ENCODE assay signal across 15 cellular contexts in the genomic region with DNA sequence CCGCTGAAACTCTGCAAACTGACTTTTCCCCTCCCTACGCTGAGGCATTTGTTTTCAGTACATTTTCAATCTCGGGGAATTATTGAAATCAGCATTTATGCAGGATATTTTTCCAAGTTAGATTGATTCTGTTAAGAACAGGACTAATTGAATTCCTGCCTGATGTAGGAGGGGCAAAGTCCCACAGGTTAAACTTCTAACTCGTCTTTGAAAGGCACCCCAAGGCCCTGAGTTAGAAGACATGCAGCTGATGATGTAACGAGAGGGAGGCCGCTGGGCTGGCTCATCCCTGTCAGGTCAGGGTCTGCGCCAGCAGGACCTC.
A peak's percentile ranks its signal among the peaks of the same experiment; 100 is the strongest.
DNase-seq lines count a peak whose midpoint lies in the region; ATAC-seq and TF ChIP-seq lines count a peak whose summit lies in the region.
"Had no signal": no experiment of that assay in that cellular context is flagged by ENCODE, and none has a peak within 500 bp of the region (broad histone marks: within the 10 kb centered on the region; RNA-seq: fewer than 3 reads in every experiment).

No MANE protein-coding gene starts in this region.

- no peak overlapping the region for H3K4me2 ChIP-seq in osteoblast (ENCODE audit: insufficient read depth, low read length)
- H3K4me2 ChIP-seq: SK-N-SH had no signal

- H3K4me3 ChIP-seq in CD4-positive, alpha-beta memory T cell (ENCODE audit: low read length in 2 of 2) = no peak overlapping the region
- no peak overlapping the region for H3K4me3 ChIP-seq in osteoblast (ENCODE audit: insufficient read depth, low read length)
- H3K4me3 ChIP-seq: gastrocnemius medialis, sigmoid colon had no signal

- peak overlapping the region in 4 of 7 donors; percentile 36 to 87 (median 78) for H3K27ac Mint-ChIP-seq in CD4-positive, alpha-beta memory T cell
- no peak overlapping the region for H3K27ac Mint-ChIP-seq in HFFc6
- H3K27ac Mint-ChIP-seq in activated naive CD8-positive, alpha-beta T cell treated with anti-CD3 and anti-CD28 coated beads, Interleukin-2, amount 50 U/mL, for 24 hours = peak overlapping the region; percentile 76

- peaks cover 0 to 2% (median 0%) of the 10 kb centered on the region in 8 donors for H3K9me3 Mint-ChIP-seq in CD4-positive, alpha-beta memory T cell
- H3K9me3 Mint-ChIP-seq in HFFc6 = no peaks in the 10 kb centered on the region
- no peaks in the 10 kb centered on the region for H3K9me3 Mint-ChIP-seq in activated naive CD8-positive, alpha-beta T cell treated with anti-CD3 and anti-CD28 coated beads, Interleukin-2, amount 50 U/mL, for 24 hours
- H3K9me3 Mint-ChIP-seq: CD4-positive, CD25-positive, alpha-beta regulatory T cell had no signal

- H2AFZ ChIP-seq in osteoblast (ENCODE audit: low read length) = peak overlapping the region; percentile 72

- no peak overlapping the region for H3K27ac ChIP-seq in CD4-positive, alpha-beta memory T cell (ENCODE audit: low read depth, low read length)
- no peak overlapping the region for H3K27ac ChIP-seq in osteoblast (ENCODE audit: low read depth, low read length)
- H3K27ac ChIP-seq: gastrocnemius medialis, sigmoid colon had no signal

- ATAC-seq in activated naive CD8-positive, alpha-beta T cell treated with anti-CD3 and anti-CD28 coated beads, Interleukin-2, amount 50 U/mL, for 24 hours = no peak
- ATAC-seq in HG02981 (IDR thresholded peaks at IDR 0.05; ENCODE audit: unreplicated experiment) = no peak
- ATAC-seq in HG03135 (IDR thresholded peaks at IDR 0.05; ENCODE audit: unreplicated experiment) = no peak
- ATAC-seq in GM21447 (IDR thresholded peaks at IDR 0.05; ENCODE audit: unreplicated experiment) = no peak

- no peaks in the 10 kb centered on the region for H3K9me3 ChIP-seq in CD4-positive, alpha-beta memory T cell (ENCODE audit: control insufficient read depth in 1 of 2, low read length in 2 of 2)
- H3K9me3 ChIP-seq in osteoblast (ENCODE audit: low read depth, low read length) = no peaks in the 10 kb centered on the region
- H3K9me3 ChIP-seq: gastrocnemius medialis, neutrophil, sigmoid colon, SK-N-SH had no signal

- POLR2A ChIA-PET in CD4-positive, alpha-beta memory T cell (lab: Charles Lee; ENCODE audit: partially characterized antibody) = interaction anchor here (0.7 to 2.1 kb wide), 7 partner anchors 61 to 157 kb away, joined by 3 to 10 read pairs (median 5); no protein-coding TSS in a partner anchor

- H3K4me1 Mint-ChIP-seq in CD4-positive, alpha-beta memory T cell = peaks cover 43 to 79% (median 63%) of the 10 kb centered on the region in 4 donors
- H3K4me1 Mint-ChIP-seq in HFFc6 (ENCODE audit: low read depth) = no peaks in the 10 kb centered on the region; the same call in 1 of the 2 replicates
- H3K4me1 Mint-ChIP-seq in activated naive CD8-positive, alpha-beta T cell treated with anti-CD3 and anti-CD28 coated beads, Interleukin-2, amount 50 U/mL, for 24 hours = peaks cover 82% of the 10 kb centered on the region

- no peaks in the 10 kb centered on the region for H3K27me3 ChIP-seq in CD4-positive, alpha-beta memory T cell (ENCODE audit: insufficient read depth, low read length)
- no peaks in the 10 kb centered on the region for H3K27me3 ChIP-seq in osteoblast (ENCODE audit: insufficient read depth, low read length)
- H3K27me3 ChIP-seq: gastrocnemius medialis, neutrophil, sigmoid colon had no signal

- H3K79me2 ChIP-seq in osteoblast (ENCODE audit: insufficient read depth, low read length) = no peaks in the 10 kb centered on the region

- H4K20me1 ChIP-seq in osteoblast (ENCODE audit: insufficient read depth, low read length) = no peaks in the 10 kb centered on the region

- peaks cover 36% of the 10 kb centered on the region for H3K4me1 ChIP-seq in CD4-positive, alpha-beta memory T cell (ENCODE audit: insufficient read depth, low read length)
- no peaks in the 10 kb centered on the region for H3K4me1 ChIP-seq in osteoblast (ENCODE audit: insufficient read depth, low read length)
- H3K4me1 ChIP-seq: gastrocnemius medialis had no signal

- CTCF ChIA-PET in CD4-positive, alpha-beta memory T cell (lab: Charles Lee; ENCODE audit: partially characterized antibody) = interaction anchor here (0.7 to 4.8 kb wide), 18 partner anchors 8 to 574 kb away, joined by 3 to 61 read pairs (median 5); no protein-coding TSS in a partner anchor

- peak; percentile 14 for TF ChIP-seq CTCF in HFFc6 (IDR thresholded peaks at IDR 0.05)
- no peak for TF ChIP-seq CTCF in osteoblast (IDR thresholded peaks at IDR 0.05; ENCODE audit: extremely low read depth, low read depth, low read length)

- peak overlapping the region in 1 of 8 donors; percentile 44 for H3K4me3 Mint-ChIP-seq in CD4-positive, alpha-beta memory T cell
- H3K4me3 Mint-ChIP-seq in HFFc6 = no peak overlapping the region
- no peak overlapping the region for H3K4me3 Mint-ChIP-seq in activated naive CD8-positive, alpha-beta T cell treated with anti-CD3 and anti-CD28 coated beads, Interleukin-2, amount 50 U/mL, for 24 hours

- intact Hi-C loops in CD4-positive, alpha-beta memory T cell (cut with micrococcal nuclease) = loop anchor here (1.0 to 5.0 kb wide), 3 partner anchors 64 to 158 kb away; no protein-coding TSS in a partner anchor

- H3K36me3 ChIP-seq in CD4-positive, alpha-beta memory T cell (ENCODE audit: insufficient read depth, low read length) = peaks cover 77% of the 10 kb centered on the region
- H3K36me3 ChIP-seq in osteoblast (ENCODE audit: insufficient read depth, low read length) = no peaks in the 10 kb centered on the region

- no peaks in the 10 kb centered on the region for H3K27me3 Mint-ChIP-seq in CD4-positive, alpha-beta memory T cell
- peaks cover 2% of the 10 kb centered on the region for H3K27me3 Mint-ChIP-seq in HFFc6 (ENCODE audit: insufficient read depth)
- no peaks in the 10 kb centered on the region for H3K27me3 Mint-ChIP-seq in activated naive CD8-positive, alpha-beta T cell treated with anti-CD3 and anti-CD28 coated beads, Interleukin-2, amount 50 U/mL, for 24 hours
- H3K27me3 Mint-ChIP-seq: CD4-positive, CD25-positive, alpha-beta regulatory T cell had no signal

- H3K36me3 Mint-ChIP-seq in CD4-positive, alpha-beta memory T cell = peaks cover 74 to 92% of the 10 kb centered on the region in 2 donors
- H3K36me3 Mint-ChIP-seq in HFFc6 (ENCODE audit: low read depth) = no peaks in the 10 kb centered on the region
- peaks cover 78% of the 10 kb centered on the region for H3K36me3 Mint-ChIP-seq in activated naive CD8-positive, alpha-beta T cell treated with anti-CD3 and anti-CD28 coated beads, Interleukin-2, amount 50 U/mL, for 24 hours (ENCODE audit: low read depth)

- DNase-seq in CD4-positive, alpha-beta memory T cell = no peak
- no peak for DNase-seq in HFFc6
- no peak for DNase-seq in activated naive CD8-positive, alpha-beta T cell treated with anti-CD3 and anti-CD28 coated beads, Interleukin-2, amount 50 U/mL, for 24 hours
- DNase-seq in osteoblast (ENCODE audit: insufficient read length, low spot score, missing footprints) = no peak
- DNase-seq: cerebellar nuclear complex, NCI-H1436, NCI-H345 had no signal
